Comparison of ENCODE assay signal across 12 cellular contexts in genomic region chr1:159960721-159961381, GRCh38. TPM values are rescaled to one million over a fixed set of nuclear protein-coding genes. Genes with fewer than 3 reads are reported as not detected.
DNase-seq lines count a peak whose midpoint lies in the region; ATAC-seq, FAIRE-seq and TF ChIP-seq lines count a peak whose summit lies in the region.
"Had no signal": no experiment of that assay in that cellular context is flagged by ENCODE, and none has a peak within 500 bp of the region (broad histone marks: within the 10 kb centered on the region; RNA-seq: fewer than 3 reads in every experiment).

No MANE protein-coding gene starts in this region.

- peak in 1 of 2 donors; percentile 58 for TF ChIP-seq POLR2A in Peyer's patch (IDR thresholded peaks at IDR 0.05)

- TF ChIP-seq CTCF in BJ (IDR thresholded peaks at IDR 0.05; ENCODE audit: insufficient read depth, low read depth, low read length) (no peak), Peyer's patch (IDR thresholded peaks at IDR 0.05) (no peak), fibroblast of pulmonary artery (IDR thresholded peaks at IDR 0.05; ENCODE audit: low read length, missing control alignments) (no peak), pancreas (IDR thresholded peaks at IDR 0.05) (no peak), GM20000 (IDR thresholded peaks at IDR 0.05; ENCODE audit: extremely low read depth, missing control alignments) (no peak)

- H3K27ac ChIP-seq in Peyer's patch (peak overlapping the region in 3 of 4 donors; percentile 59 to 88 (median 72)), pancreas (no peak overlapping the region)
- H3K27ac ChIP-seq: ovary had no signal

- intact Hi-C loops in pancreas (cut with DNase I), result no loop called here

- ATAC-seq in pancreas (peak in 3 of 4 donors; percentile 33 to 60 (median 58)), GM18520 (IDR thresholded peaks at IDR 0.05; ENCODE audit: unreplicated experiment) (no peak), GM18907 (IDR thresholded peaks at IDR 0.05; ENCODE audit: unreplicated experiment) (no peak)

- no peak overlapping the region for H3K4me3 Mint-ChIP-seq in activated CD4-positive, alpha-beta memory T cell treated with anti-CD3 and anti-CD28 coated beads, Interleukin-2, amount 10 ng/mL, durations not matched to agents 7 days and 5 days

- WGBS in pancreas, 2 donors, result 48 to 56% methylated on average over 5 of the region's 5 CpGs

- no peaks in the 10 kb centered on the region for H3K36me3 ChIP-seq in BJ (ENCODE audit: control insufficient read depth, insufficient read depth, low read length)
- H3K36me3 ChIP-seq in Peyer's patch, result no peaks in the 10 kb centered on the region
- H3K36me3 ChIP-seq in pancreas, result no peaks in the 10 kb centered on the region
- H3K36me3 ChIP-seq: ovary had no signal

- peak; percentile 88 for DNase-seq in BJ (ENCODE audit: low read depth)
- DNase-seq in Peyer's patch, result peak in 2 of 3 donors; percentile 87 to 91
- DNase-seq in fibroblast of pulmonary artery (ENCODE audit: low read depth), result peak; percentile 90
- no peak for DNase-seq in pancreas
- DNase-seq in GM20000 (ENCODE audit: low spot score), result no peak
- no peak for DNase-seq in activated CD4-positive, alpha-beta memory T cell treated with anti-CD3 and anti-CD28 coated beads, Interleukin-2, amount 10 ng/mL, durations not matched to agents 7 days and 5 days
- DNase-seq: activated CD4-positive, alpha-beta T cell treated with anti-CD3 and anti-CD28 coated beads for 1 hour; CD8-positive, alpha-beta memory T cell; Kasumi-1 had no signal

- peaks cover 21% of the 10 kb centered on the region for H3K27me3 Mint-ChIP-seq in activated CD4-positive, alpha-beta memory T cell treated with anti-CD3 and anti-CD28 coated beads, Interleukin-2, amount 10 ng/mL, durations not matched to agents 7 days and 5 days

- peaks cover 17% of the 10 kb centered on the region for H3K4me1 Mint-ChIP-seq in activated CD4-positive, alpha-beta memory T cell treated with anti-CD3 and anti-CD28 coated beads, Interleukin-2, amount 10 ng/mL, durations not matched to agents 7 days and 5 days
- H3K4me1 Mint-ChIP-seq: CD8-positive, alpha-beta memory T cell had no signal

- H3K27me3 ChIP-seq in BJ (ENCODE audit: control insufficient read depth, insufficient read depth, low read length), result no peaks in the 10 kb centered on the region; the same call in 1 of the 2 replicates
- H3K27me3 ChIP-seq in Peyer's patch, result no peaks in the 10 kb centered on the region
- no peaks in the 10 kb centered on the region for H3K27me3 ChIP-seq in pancreas
- H3K27me3 ChIP-seq: ovary had no signal

- POLR2A ChIA-PET in BJ (lab: Charles Lee), result interaction anchor here (1.1 kb wide), 1 partner anchor 34 kb away, joined by 3 read pairs; no protein-coding TSS in a partner anchor
- POLR2A ChIA-PET in activated CD4-positive, alpha-beta memory T cell treated with anti-CD3 and anti-CD28 coated beads, Interleukin-2, amount 10 ng/mL, durations not matched to agents 7 days and 5 days (lab: Charles Lee), result no interaction called here

- H3K9me3 ChIP-seq in Peyer's patch, result no peaks in the 10 kb centered on the region
- no peaks in the 10 kb centered on the region for H3K9me3 ChIP-seq in pancreas
- H3K9me3 ChIP-seq: ovary had no signal

- no peak overlapping the region for H3K27ac Mint-ChIP-seq in activated CD4-positive, alpha-beta memory T cell treated with anti-CD3 and anti-CD28 coated beads, Interleukin-2, amount 10 ng/mL, durations not matched to agents 7 days and 5 days

- CTCF ChIA-PET in BJ (lab: Yijun Ruan, JAX), result interaction anchor here (0.6 to 2.5 kb wide), 3 partner anchors 9 to 46 kb away, joined by 3 to 10 read pairs (median 3); no protein-coding TSS in a partner anchor
- CTCF ChIA-PET in activated CD4-positive, alpha-beta memory T cell treated with anti-CD3 and anti-CD28 coated beads, Interleukin-2, amount 10 ng/mL, durations not matched to agents 7 days and 5 days (lab: Charles Lee), result no interaction called here

- H3K4me3 ChIP-seq in BJ (ENCODE audit: low read depth, low read length) (peak overlapping the region; percentile 49), Peyer's patch (peak overlapping the region in 2 of 4 donors; percentile 49 to 52), fibroblast of pulmonary artery (replicated peaks; ENCODE audit: low read depth, low read length) (peak overlapping the region; percentile 56), pancreas (no peak overlapping the region)
- H3K4me3 ChIP-seq: ovary had no signal

- peak; percentile 68 for FAIRE-seq in pancreas (lab: Jason Lieb, UNC)

- no peaks in the 10 kb centered on the region for H3K9me3 Mint-ChIP-seq in activated CD4-positive, alpha-beta memory T cell treated with anti-CD3 and anti-CD28 coated beads, Interleukin-2, amount 10 ng/mL, durations not matched to agents 7 days and 5 days
- H3K9me3 Mint-ChIP-seq: CD8-positive, alpha-beta memory T cell had no signal

- no peaks in the 10 kb centered on the region for H3K36me3 Mint-ChIP-seq in activated CD4-positive, alpha-beta memory T cell treated with anti-CD3 and anti-CD28 coated beads, Interleukin-2, amount 10 ng/mL, durations not matched to agents 7 days and 5 days (ENCODE audit: low read depth)
- H3K36me3 Mint-ChIP-seq: CD8-positive, alpha-beta memory T cell had no signal

- H3K4me1 ChIP-seq in Peyer's patch (peaks cover 0 to 8% (median 0%) of the 10 kb centered on the region in 4 donors), pancreas (peaks cover 7 to 10% (median 7%) of the 10 kb centered on the region in 3 donors)

RNA-seq across cellular contexts. Expression of gene SLAMF9, which starts 6.8 kb away (rescaled TPM):
- not detected in 2 replicates for polyA plus RNA-seq in BJ (2011; rRNA removed)
- not detected in 2 replicates for polyA minus RNA-seq in BJ (2011; rRNA and poly(A)+ RNA removed)
- total RNA-seq in Peyer's patch, result not detected
- total RNA-seq in pancreas, result not detected
- polyA plus RNA-seq in pancreas, result not detected
- total RNA-seq in activated CD4-positive, alpha-beta memory T cell treated with anti-CD3 and anti-CD28 coated beads, Interleukin-2, amount 10 ng/mL, durations not matched to agents 7 days and 5 days, result not detected
- total RNA-seq: CD8-positive, alpha-beta memory T cell; ovary had no signal
- polyA plus RNA-seq: CD8-positive, alpha-beta memory T cell; ovary had no signal

RNA-seq across cellular contexts. Expression of gene IGSF9, which starts 15.4 kb away (rescaled TPM):
- polyA plus RNA-seq in BJ (2011; rRNA removed), result not detected in 2 replicates
- not detected in 2 replicates for polyA minus RNA-seq in BJ (2011; rRNA and poly(A)+ RNA removed)
- total RNA-seq in Peyer's patch, result 100 to 1,000 TPM in 1 of 4 donors, 10 to 100 TPM in 2, 1 to 10 TPM in 1; 5.8 to 169 (median 40.6) TPM
- 1 to 10 TPM in 5 of 6 donors, under 1 TPM in 1; 0.83 to 4.3 (median 1.5) TPM for total RNA-seq in pancreas
- 1 to 10 TPM; 3.0 to 5.4 TPM for polyA plus RNA-seq in pancreas
- total RNA-seq in activated CD4-positive, alpha-beta memory T cell treated with anti-CD3 and anti-CD28 coated beads, Interleukin-2, amount 10 ng/mL, durations not matched to agents 7 days and 5 days, result not detected
- polyA plus RNA-seq: CD8-positive, alpha-beta memory T cell had no signal

RNA-seq across cellular contexts. Expression of gene TAGLN2, which starts 35.5 kb away (rescaled TPM):
- polyA plus RNA-seq in BJ (2011; rRNA removed), result 628 and 745 TPM in 2 replicates
- polyA minus RNA-seq in BJ (2011; rRNA and poly(A)+ RNA removed), result 239 and 300 TPM in 2 replicates
- 100 to 1,000 TPM; 120 to 304 (median 177) TPM for total RNA-seq in Peyer's patch
- 100 to 1,000 TPM in 4 of 6 donors, 10 to 100 TPM in 2; 93.2 to 242 (median 117) TPM for total RNA-seq in pancreas
- polyA plus RNA-seq in pancreas, result 100 to 1,000 TPM; 198 to 200 TPM
- 100 to 1,000 TPM; 548 to 554 TPM for total RNA-seq in activated CD4-positive, alpha-beta memory T cell treated with anti-CD3 and anti-CD28 coated beads, Interleukin-2, amount 10 ng/mL, durations not matched to agents 7 days and 5 days

Comparison
In these comparisons a context has a peak if more than half of its experiments do, and no peak if none do; other contexts are left out.
1. DNase-seq: peak in BJ (single experiment), Peyer's patch (2 of 3) and fibroblast of pulmonary artery (single experiment); none in pancreas (0 of 6), GM20000 (single experiment) and activated CD4-positive, alpha-beta memory T cell treated with anti-CD3 and anti-CD28 coated beads, Interleukin-2, amount 10 ng/mL, durations not matched to agents 7 days and 5 days (single experiment).
2. H3K4me3 ChIP-seq: peak in BJ (single experiment) and fibroblast of pulmonary artery (single experiment); none in pancreas (0 of 4).
3. H3K27ac ChIP-seq: peak in Peyer's patch (3 of 4); none in pancreas (0 of 4).
4. ATAC-seq: peak in pancreas (3 of 4); none in GM18520 (single experiment) and GM18907 (single experiment).